13 cellular contexts compared by ENCODE assay signal in the genomic region with DNA sequence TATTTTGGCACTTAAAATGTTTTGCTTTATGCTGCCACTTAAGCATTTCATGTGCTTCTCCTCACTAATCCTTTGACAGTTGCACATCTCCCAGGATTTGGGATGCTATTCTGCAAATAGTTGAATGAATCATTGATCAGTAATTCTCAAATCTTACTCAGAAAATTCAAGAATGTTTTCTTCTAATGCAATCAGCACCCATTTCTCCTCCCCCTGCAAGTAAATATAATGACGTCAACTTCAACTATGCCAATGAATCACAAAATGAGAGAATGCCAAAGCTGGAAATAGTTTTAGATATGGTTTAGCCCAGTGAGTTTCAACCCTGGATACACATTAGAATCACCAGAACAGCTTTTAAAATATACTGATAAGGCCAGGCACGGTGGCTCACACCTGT. TPM values are rescaled to one million over a fixed set of nuclear protein-coding genes. Genes with fewer than 3 reads are reported as not detected.
DNase-seq lines count a peak whose midpoint lies in the region; ATAC-seq lines count a peak whose summit lies in the region.
"Had no signal": no experiment of that assay in that cellular context is flagged by ENCODE, and none has a peak within 500 bp of the region (broad histone marks: within the 10 kb centered on the region; RNA-seq: fewer than 3 reads in every experiment).

No MANE protein-coding gene starts in this region.

- H3K27me3 Mint-ChIP-seq in activated naive CD8-positive, alpha-beta T cell = peaks cover 3% of the 10 kb centered on the region
- peaks cover 14% of the 10 kb centered on the region for H3K27me3 Mint-ChIP-seq in activated naive CD8-positive, alpha-beta T cell treated with anti-CD3 and anti-CD28 coated beads, Interleukin-2, amount 50 U/mL, for 24 hours
- H3K27me3 Mint-ChIP-seq in naive thymus-derived CD4-positive, alpha-beta T cell = peaks cover 0 to 42% (median 12%) of the 10 kb centered on the region in 5 donors

- no peak for DNase-seq in activated naive CD8-positive, alpha-beta T cell treated with anti-CD3 and anti-CD28 coated beads, Interleukin-2, amount 50 U/mL, for 24 hours
- DNase-seq in astrocyte of the hippocampus (ENCODE audit: low read depth, low spot score) (peak; percentile 71), hepatic stellate cell (ENCODE audit: low spot score) (peak; percentile 89), anterior cingulate cortex (lab: John Stamatoyannopoulos, UW) (no peak)
- DNase-seq in naive thymus-derived CD4-positive, alpha-beta T cell = no peak
- DNase-seq: activated CD4-positive, alpha-beta T cell treated with anti-CD3 and anti-CD28 coated beads, Interleukin-2, amount 10 ng/mL, durations not matched to agents 24 days and 14 days; DMS79; NCI-H2029 treated with DMSO at 0.1 percent for 48 hours had no signal

- POLR2A ChIA-PET in naive thymus-derived CD4-positive, alpha-beta T cell (lab: Charles Lee) = no interaction called here

- H3K36me3 ChIP-seq in subcutaneous abdominal adipose tissue (ENCODE audit: control insufficient read depth in 5 of 5, insufficient read depth in 5 of 5, low read length in 5 of 5) = peaks cover 0 to 1% (median 0%) of the 10 kb centered on the region in 5 donors
- peaks cover 0 to 4% (median 2%) of the 10 kb centered on the region in 3 experiments for H3K36me3 ChIP-seq in naive thymus-derived CD4-positive, alpha-beta T cell (ENCODE audit: control insufficient read depth in 2 of 3, insufficient read depth in 3 of 3, low read length in 3 of 3)

- H3K9ac ChIP-seq in subcutaneous abdominal adipose tissue (ENCODE audit: low read length in 5 of 5) = peak overlapping the region in 1 of 5 donors; percentile 58

- H3K27ac Mint-ChIP-seq in activated naive CD8-positive, alpha-beta T cell = peak overlapping the region; percentile 6
- H3K27ac Mint-ChIP-seq in activated naive CD8-positive, alpha-beta T cell treated with anti-CD3 and anti-CD28 coated beads, Interleukin-2, amount 50 U/mL, for 24 hours = no peak overlapping the region
- H3K27ac Mint-ChIP-seq in naive thymus-derived CD4-positive, alpha-beta T cell = no peak overlapping the region
- H3K27ac Mint-ChIP-seq: activated CD4-positive, alpha-beta T cell treated with anti-CD3 and anti-CD28 coated beads, Interleukin-2, amount 10 ng/mL, durations not matched to agents 24 days and 14 days; dendritic cell treated with granulocyte-macrophage colony-stimulating factor and Interleukin-4, amounts not matched to agents 40 ng/mL and 50 ng/mL, for 4 days had no signal

- peaks cover 21 to 85% (median 66%) of the 10 kb centered on the region in 5 donors for H3K4me1 ChIP-seq in subcutaneous abdominal adipose tissue (ENCODE audit: control insufficient read depth in 5 of 5, insufficient read depth in 5 of 5, low read length in 5 of 5)
- H3K4me1 ChIP-seq in naive thymus-derived CD4-positive, alpha-beta T cell (ENCODE audit: control insufficient read depth in 2 of 2, insufficient read depth in 2 of 2, low read length in 2 of 2) = peaks cover 15 to 19% of the 10 kb centered on the region in 2 donors

- intact Hi-C loops in naive thymus-derived CD4-positive, alpha-beta T cell (cut with micrococcal nuclease) = no loop called here

- no peak for ATAC-seq in activated naive CD8-positive, alpha-beta T cell treated with anti-CD3 and anti-CD28 coated beads, Interleukin-2, amount 50 U/mL, for 24 hours
- ATAC-seq in naive thymus-derived CD4-positive, alpha-beta T cell = no peak
- no peak for ATAC-seq in HG02623 (IDR thresholded peaks at IDR 0.05; ENCODE audit: unreplicated experiment)

- peaks cover 33% of the 10 kb centered on the region for H3K4me1 Mint-ChIP-seq in activated naive CD8-positive, alpha-beta T cell (ENCODE audit: low read depth)
- H3K4me1 Mint-ChIP-seq in activated naive CD8-positive, alpha-beta T cell treated with anti-CD3 and anti-CD28 coated beads, Interleukin-2, amount 50 U/mL, for 24 hours = peaks cover 38% of the 10 kb centered on the region
- H3K4me1 Mint-ChIP-seq in naive thymus-derived CD4-positive, alpha-beta T cell = peaks cover 21 to 42% (median 38%) of the 10 kb centered on the region in 7 donors

- no peak overlapping the region for H3K4me3 ChIP-seq in subcutaneous abdominal adipose tissue (ENCODE audit: low read depth in 1 of 5, low read length in 5 of 5)
- H3K4me3 ChIP-seq in naive thymus-derived CD4-positive, alpha-beta T cell (ENCODE audit: low read length) = no peak overlapping the region
- H3K4me3 ChIP-seq: lung had no signal

- peak overlapping the region; percentile 96 for H3K27ac ChIP-seq in subcutaneous abdominal adipose tissue (ENCODE audit: low read depth, low read length)
- H3K27ac ChIP-seq in naive thymus-derived CD4-positive, alpha-beta T cell (ENCODE audit: low read depth, low read length) = no peak overlapping the region

- CTCF ChIA-PET in naive thymus-derived CD4-positive, alpha-beta T cell (lab: Charles Lee) = no interaction called here

- H3K36me3 Mint-ChIP-seq in activated naive CD8-positive, alpha-beta T cell = no peaks in the 10 kb centered on the region
- peaks cover 5% of the 10 kb centered on the region for H3K36me3 Mint-ChIP-seq in activated naive CD8-positive, alpha-beta T cell treated with anti-CD3 and anti-CD28 coated beads, Interleukin-2, amount 50 U/mL, for 24 hours (ENCODE audit: low read depth)
- no peaks in the 10 kb centered on the region for H3K36me3 Mint-ChIP-seq in naive thymus-derived CD4-positive, alpha-beta T cell

- H3K27me3 ChIP-seq in subcutaneous abdominal adipose tissue (ENCODE audit: control insufficient read depth in 5 of 5, insufficient read depth in 4 of 5, low read length in 5 of 5) = no peaks in the 10 kb centered on the region
- H3K27me3 ChIP-seq in naive thymus-derived CD4-positive, alpha-beta T cell (ENCODE audit: control insufficient read depth in 2 of 2, insufficient read depth in 2 of 2, low read length in 2 of 2) = no peaks in the 10 kb centered on the region

- no peaks in the 10 kb centered on the region for H3K9me3 Mint-ChIP-seq in activated naive CD8-positive, alpha-beta T cell (ENCODE audit: low read depth)
- no peaks in the 10 kb centered on the region for H3K9me3 Mint-ChIP-seq in activated naive CD8-positive, alpha-beta T cell treated with anti-CD3 and anti-CD28 coated beads, Interleukin-2, amount 50 U/mL, for 24 hours
- H3K9me3 Mint-ChIP-seq in naive thymus-derived CD4-positive, alpha-beta T cell = peaks cover 0 to 7% (median 0%) of the 10 kb centered on the region in 11 donors
- H3K9me3 Mint-ChIP-seq: activated CD4-positive, alpha-beta T cell treated with anti-CD3 and anti-CD28 coated beads, Interleukin-2, amount 10 ng/mL, durations not matched to agents 24 days and 14 days; dendritic cell treated with granulocyte-macrophage colony-stimulating factor and Interleukin-4, amounts not matched to agents 40 ng/mL and 50 ng/mL, for 4 days had no signal

- no peaks in the 10 kb centered on the region for H3K9me3 ChIP-seq in subcutaneous abdominal adipose tissue (ENCODE audit: control insufficient read depth in 5 of 5, low read length in 5 of 5)
- H3K9me3 ChIP-seq in naive thymus-derived CD4-positive, alpha-beta T cell (ENCODE audit: control insufficient read depth in 2 of 3, low read length in 3 of 3) = no peaks in the 10 kb centered on the region

- no peak overlapping the region for H3K4me3 Mint-ChIP-seq in activated naive CD8-positive, alpha-beta T cell
- H3K4me3 Mint-ChIP-seq in activated naive CD8-positive, alpha-beta T cell treated with anti-CD3 and anti-CD28 coated beads, Interleukin-2, amount 50 U/mL, for 24 hours = no peak overlapping the region
- H3K4me3 Mint-ChIP-seq in naive thymus-derived CD4-positive, alpha-beta T cell = peak overlapping the region in 1 of 10 donors; percentile 9
- H3K4me3 Mint-ChIP-seq: activated CD4-positive, alpha-beta T cell treated with anti-CD3 and anti-CD28 coated beads, Interleukin-2, amount 10 ng/mL, durations not matched to agents 24 days and 14 days; dendritic cell treated with granulocyte-macrophage colony-stimulating factor and Interleukin-4, amounts not matched to agents 40 ng/mL and 50 ng/mL, for 4 days had no signal

RNA-seq across cellular contexts. Expression of a gene that starts 2.1 kb away (rescaled TPM):
- 100 to 1,000 TPM in 1 of 5 experiments, 10 to 100 TPM in 4; 37.6 to 112 (median 71.5) TPM for total RNA-seq in naive thymus-derived CD4-positive, alpha-beta T cell
- 100 to 1,000 TPM in 1 of 2 donors, 10 to 100 TPM in 1; 83.5 to 102 TPM for polyA plus RNA-seq in naive thymus-derived CD4-positive, alpha-beta T cell

RNA-seq across cellular contexts. Expression of a gene that starts 6.0 kb away (rescaled TPM):
- 1 to 10 TPM; 1.4 to 4.6 (median 3.6) TPM for total RNA-seq in naive thymus-derived CD4-positive, alpha-beta T cell
- polyA plus RNA-seq in naive thymus-derived CD4-positive, alpha-beta T cell = not detected

RNA-seq across cellular contexts. Expression of a gene that starts 6.5 kb away (rescaled TPM):
- 10 to 100 TPM; 14.6 to 24.9 (median 15.9) TPM for total RNA-seq in naive thymus-derived CD4-positive, alpha-beta T cell
- 1 to 10 TPM in 1 of 2 donors, under 1 TPM in 1; 0.67 to 1.3 TPM for polyA plus RNA-seq in naive thymus-derived CD4-positive, alpha-beta T cell

RNA-seq across cellular contexts. Expression of a gene that starts 15.1 kb away (rescaled TPM):
- 100 to 1,000 TPM in 2 of 5 experiments, 10 to 100 TPM in 3; 43.2 to 216 (median 54.3) TPM for total RNA-seq in naive thymus-derived CD4-positive, alpha-beta T cell
- 10 to 100 TPM; 68.7 to 69.8 TPM for polyA plus RNA-seq in naive thymus-derived CD4-positive, alpha-beta T cell

RNA-seq across cellular contexts. Expression of a gene that starts 29.2 kb away (rescaled TPM):
- total RNA-seq in naive thymus-derived CD4-positive, alpha-beta T cell = 10 to 100 TPM in 3 of 5 experiments, 1 to 10 TPM in 2; 6.6 to 16.2 (median 12.0) TPM
- polyA plus RNA-seq in naive thymus-derived CD4-positive, alpha-beta T cell = under 1 TPM; 0.79 TPM

Comparison
In these comparisons a context has a peak if more than half of its experiments do, and no peak if none do; other contexts are left out.
1. DNase-seq: peak in astrocyte of the hippocampus (single experiment) and hepatic stellate cell (single experiment); none in activated naive CD8-positive, alpha-beta T cell treated with anti-CD3 and anti-CD28 coated beads, Interleukin-2, amount 50 U/mL, for 24 hours (single experiment), anterior cingulate cortex (0 of 58) and naive thymus-derived CD4-positive, alpha-beta T cell (0 of 9).